7 cellular contexts compared by ENCODE assay signal in genomic region chr9:127555830-127556820, GRCh38. TPM values are rescaled to one million over a fixed set of nuclear protein-coding genes. Genes with fewer than 3 reads are reported as not detected.
DNase-seq lines count a peak whose midpoint lies in the region; ATAC-seq and TF ChIP-seq lines count a peak whose summit lies in the region.

No MANE protein-coding gene starts in this region.

- peaks cover 10% of the 10 kb centered on the region for H3K4me1 Mint-ChIP-seq in memory B cell

- no peaks in the 10 kb centered on the region for H3K27me3 Mint-ChIP-seq in memory B cell

- H3K4me3 ChIP-seq in HUES64 (ENCODE audit: low read length) (no peak overlapping the region), colonic mucosa (no peak overlapping the region)

- peak; percentile 24 to 49 (median 36) for DNase-seq in activated CD4-positive, CD25-positive, alpha-beta regulatory T cell (lab: John Stamatoyannopoulos, UW)
- DNase-seq in colonic mucosa (peak; percentile 78), memory B cell (ENCODE audit: low spot score in 2 of 2) (no peak), superior temporal gyrus (ENCODE audit: extremely low spot score) (no peak)
- peak; percentile 64 to 76 for DNase-seq in stimulated activated CD8-positive, alpha-beta memory T cell treated with anti-CD3 and anti-CD28 coated beads, Interleukin-7, amount 100 ng/mL, for 48 hours (ENCODE audit: extremely low read depth in 1 of 2, low read depth in 1 of 2)

- H3K36me3 ChIP-seq in HUES64 (ENCODE audit: insufficient read depth, low read length) (peaks cover 3% of the 10 kb centered on the region; the same call in 1 of the 2 replicates), colonic mucosa (no peaks in the 10 kb centered on the region)

- H3K9me3 Mint-ChIP-seq in memory B cell, result no peaks in the 10 kb centered on the region

- 73% methylated on average over 13 of the region's 13 CpGs for WGBS in HUES64

- H3K27ac Mint-ChIP-seq in memory B cell, result peak overlapping the region; percentile 38

- peaks cover 31% of the 10 kb centered on the region for H3K4me1 ChIP-seq in HUES64 (ENCODE audit: insufficient read depth, low read length)
- H3K4me1 ChIP-seq in colonic mucosa, result peaks cover 44% of the 10 kb centered on the region

- TF ChIP-seq CTCF in colonic mucosa (IDR thresholded peaks at IDR 0.05), result no peak

- ATAC-seq in memory B cell (ENCODE audit: low read depth), result peak; percentile 81
- ATAC-seq in GM18498 (IDR thresholded peaks at IDR 0.05; ENCODE audit: unreplicated experiment), result no peak

- no peaks in the 10 kb centered on the region for H3K27me3 ChIP-seq in HUES64 (ENCODE audit: insufficient read depth, low read length)
- no peaks in the 10 kb centered on the region for H3K27me3 ChIP-seq in colonic mucosa

- peak overlapping the region; percentile 57 for H3K27ac ChIP-seq in HUES64 (ENCODE audit: low read depth, low read length)
- peak overlapping the region; percentile 81 for H3K27ac ChIP-seq in colonic mucosa

- no peaks in the 10 kb centered on the region for H3K36me3 Mint-ChIP-seq in memory B cell

- H3K9ac ChIP-seq in HUES64 (ENCODE audit: low read depth, low read length), result peak overlapping the region; percentile 5; the same call in 1 of the 2 replicates
- peak overlapping the region in 1 of 2 donors; percentile 68 for H3K9ac ChIP-seq in colonic mucosa (ENCODE audit: low read depth in 2 of 2, low read length in 2 of 2)

- intact Hi-C loops in colonic mucosa (cut with DNase I), result no loop called here

- no peaks in the 10 kb centered on the region for H3K9me3 ChIP-seq in HUES64 (ENCODE audit: insufficient read depth, low read depth, low read length)
- no peaks in the 10 kb centered on the region for H3K9me3 ChIP-seq in colonic mucosa

- no peak overlapping the region for H3K4me3 Mint-ChIP-seq in memory B cell

RNA-seq across cellular contexts. Expression of gene STXBP1, which starts 56.0 kb away (rescaled TPM):
- 20.6 TPM for polyA plus RNA-seq in HUES64 (2013, experiment 1 of 2)
- polyA plus RNA-seq in HUES64 (2013, experiment 2 of 2), result 29.7 TPM
- 10 to 100 TPM in 1 of 2 donors, 1 to 10 TPM in 1; 8.2 to 15.8 TPM for total RNA-seq in colonic mucosa

Comparison
In these comparisons a context has a peak if more than half of its experiments do, and no peak if none do; other contexts are left out.
1. DNase-seq: peak in activated CD4-positive, CD25-positive, alpha-beta regulatory T cell (4 of 4), colonic mucosa (single experiment) and stimulated activated CD8-positive, alpha-beta memory T cell treated with anti-CD3 and anti-CD28 coated beads, Interleukin-7, amount 100 ng/mL, for 48 hours (2 of 2); none in memory B cell (0 of 2) and superior temporal gyrus (single experiment).